In genomic region chr3:176814252-176814651, GRCh38 we compare ENCODE assay signal across 8 cellular contexts.
DNase-seq lines count a peak whose midpoint lies in the region; ATAC-seq and TF ChIP-seq lines count a peak whose summit lies in the region.

No MANE protein-coding gene starts in this region.

- no peaks in the 10 kb centered on the region for H3K36me3 Mint-ChIP-seq in stimulated activated naive B cell treated with anti-CD40 and anti-IgM and Interleukin-4, amounts not matched to agents 10 μg/mL and 1 μg/mL and 100 μg/mL, for 72 hours

- no peaks in the 10 kb centered on the region for H3K36me3 ChIP-seq in H7 (replicated peaks; ENCODE audit: control insufficient read depth, insufficient read depth, low read length)
- no peaks in the 10 kb centered on the region for H3K36me3 ChIP-seq in adrenal gland (replicated peaks in 1 of 2)
- no peaks in the 10 kb centered on the region for H3K36me3 ChIP-seq in iPS DF 6.9 (ENCODE audit: control insufficient read depth, insufficient read depth, low read length)

- DNase-seq in Right ventricle myocardium inferior (ENCODE audit: missing footprints) = peak; percentile 68
- DNase-seq in cardiac septum (ENCODE audit: low spot score) = no peak
- DNase-seq in H7 = peak; percentile 80
- peak; percentile 53 for DNase-seq in KBM-7
- peak; percentile 41 to 63 (median 49) for DNase-seq in adrenal gland
- DNase-seq in iPS DF 6.9 (ENCODE audit: low read depth, low spot score) = peak; percentile 72
- DNase-seq in stimulated activated naive B cell treated with anti-CD40 and anti-IgM and Interleukin-4, amounts not matched to agents 10 μg/mL and 1 μg/mL and 100 μg/mL, for 72 hours = peak; percentile 15
- no peak for DNase-seq in cerebellar nuclear complex (lab: John Stamatoyannopoulos, UW)

- H3K4me1 ChIP-seq in adrenal gland (replicated peaks in 1 of 2) = no peaks in the 10 kb centered on the region
- H3K4me1 ChIP-seq in iPS DF 6.9 (ENCODE audit: control insufficient read depth, insufficient read depth, low read length) = no peaks in the 10 kb centered on the region

- H3K4me3 Mint-ChIP-seq in stimulated activated naive B cell treated with anti-CD40 and anti-IgM and Interleukin-4, amounts not matched to agents 10 μg/mL and 1 μg/mL and 100 μg/mL, for 72 hours = no peak overlapping the region

- no peak overlapping the region for H3K4me3 ChIP-seq in H7 (ENCODE audit: insufficient read depth, low read depth, low read length)
- H3K4me3 ChIP-seq in adrenal gland = no peak overlapping the region
- no peak overlapping the region for H3K4me3 ChIP-seq in iPS DF 6.9 (ENCODE audit: low read length)

- no peak for TF ChIP-seq POLR2A in adrenal gland (IDR thresholded peaks at IDR 0.05)

- H3K9me3 ChIP-seq in adrenal gland (replicated peaks in 1 of 3) (no peaks in the 10 kb centered on the region), iPS DF 6.9 (ENCODE audit: control insufficient read depth, insufficient read depth, low read length) (no peaks in the 10 kb centered on the region)

- TF ChIP-seq CTCF in adrenal gland (IDR thresholded peaks at IDR 0.05) = peak in 5 of 6 experiments; percentile 26 to 53 (median 39)

- whole genome bisulfite sequencing in adrenal gland, 4 donors = 5 to 16% (median 11%) methylated on average over 12 of the region's 12 CpGs
- WGBS in iPS DF 6.9 (ENCODE audit: insufficient coverage, insufficient read length) = no CpG with 5 or more reads among the region's 12 CpGs

- no peak overlapping the region for H3K27ac ChIP-seq in adrenal gland
- H3K27ac ChIP-seq in iPS DF 6.9 (ENCODE audit: low read length) = no peak overlapping the region

- no peaks in the 10 kb centered on the region for H3K4me1 Mint-ChIP-seq in stimulated activated naive B cell treated with anti-CD40 and anti-IgM and Interleukin-4, amounts not matched to agents 10 μg/mL and 1 μg/mL and 100 μg/mL, for 72 hours

- H3K27me3 Mint-ChIP-seq in stimulated activated naive B cell treated with anti-CD40 and anti-IgM and Interleukin-4, amounts not matched to agents 10 μg/mL and 1 μg/mL and 100 μg/mL, for 72 hours = no peaks in the 10 kb centered on the region

- in situ Hi-C loops in KBM-7 (cut with MboI; ENCODE audit: low pct_unique_long_range_greater_than_20kb, low sequenced_read_pairs) = no loop called here

- H3K9me3 Mint-ChIP-seq in stimulated activated naive B cell treated with anti-CD40 and anti-IgM and Interleukin-4, amounts not matched to agents 10 μg/mL and 1 μg/mL and 100 μg/mL, for 72 hours = peaks cover 1 to 5% of the 10 kb centered on the region in 2 donors

- no peak overlapping the region for H3K27ac Mint-ChIP-seq in stimulated activated naive B cell treated with anti-CD40 and anti-IgM and Interleukin-4, amounts not matched to agents 10 μg/mL and 1 μg/mL and 100 μg/mL, for 72 hours

- intact Hi-C loops in Right ventricle myocardium inferior (cut with DNase I) (loop anchor here (10.0 kb wide), 1 partner anchor 299 kb away; no protein-coding TSS in a partner anchor), cardiac septum (cut with DNase I) (loop anchor here (5.0 kb wide), 1 partner anchor 297 kb away; no protein-coding TSS in a partner anchor), adrenal gland (cut with DNase I) (no loop called here)

- H3K27me3 ChIP-seq in H7 (ENCODE audit: control insufficient read depth, insufficient read depth, low read length) (no peaks in the 10 kb centered on the region), adrenal gland (no peaks in the 10 kb centered on the region), iPS DF 6.9 (ENCODE audit: control insufficient read depth, insufficient read depth, low read length) (no peaks in the 10 kb centered on the region)

- peak; percentile 88 for ATAC-seq in Right ventricle myocardium inferior
- peak; percentile 83 to 85 for ATAC-seq in stimulated activated naive B cell treated with anti-CD40 and anti-IgM and Interleukin-4, amounts not matched to agents 10 μg/mL and 1 μg/mL and 100 μg/mL, for 72 hours (replicated peaks)

Comparison
In these comparisons a context has a peak if more than half of its experiments do, and no peak if none do; other contexts are left out.
1. DNase-seq: peak in Right ventricle myocardium inferior (single experiment), H7 (single experiment), KBM-7 (single experiment), adrenal gland (7 of 7), iPS DF 6.9 (single experiment) and stimulated activated naive B cell treated with anti-CD40 and anti-IgM and Interleukin-4, amounts not matched to agents 10 μg/mL and 1 μg/mL and 100 μg/mL, for 72 hours (single experiment); none in cardiac septum (single experiment) and cerebellar nuclear complex (0 of 2).
2. intact Hi-C loops: an anchor here in Right ventricle myocardium inferior (10.0 kb wide) and cardiac septum (5.0 kb wide); none called in adrenal gland.